13 cellular contexts compared by ENCODE assay signal in the genomic region with DNA sequence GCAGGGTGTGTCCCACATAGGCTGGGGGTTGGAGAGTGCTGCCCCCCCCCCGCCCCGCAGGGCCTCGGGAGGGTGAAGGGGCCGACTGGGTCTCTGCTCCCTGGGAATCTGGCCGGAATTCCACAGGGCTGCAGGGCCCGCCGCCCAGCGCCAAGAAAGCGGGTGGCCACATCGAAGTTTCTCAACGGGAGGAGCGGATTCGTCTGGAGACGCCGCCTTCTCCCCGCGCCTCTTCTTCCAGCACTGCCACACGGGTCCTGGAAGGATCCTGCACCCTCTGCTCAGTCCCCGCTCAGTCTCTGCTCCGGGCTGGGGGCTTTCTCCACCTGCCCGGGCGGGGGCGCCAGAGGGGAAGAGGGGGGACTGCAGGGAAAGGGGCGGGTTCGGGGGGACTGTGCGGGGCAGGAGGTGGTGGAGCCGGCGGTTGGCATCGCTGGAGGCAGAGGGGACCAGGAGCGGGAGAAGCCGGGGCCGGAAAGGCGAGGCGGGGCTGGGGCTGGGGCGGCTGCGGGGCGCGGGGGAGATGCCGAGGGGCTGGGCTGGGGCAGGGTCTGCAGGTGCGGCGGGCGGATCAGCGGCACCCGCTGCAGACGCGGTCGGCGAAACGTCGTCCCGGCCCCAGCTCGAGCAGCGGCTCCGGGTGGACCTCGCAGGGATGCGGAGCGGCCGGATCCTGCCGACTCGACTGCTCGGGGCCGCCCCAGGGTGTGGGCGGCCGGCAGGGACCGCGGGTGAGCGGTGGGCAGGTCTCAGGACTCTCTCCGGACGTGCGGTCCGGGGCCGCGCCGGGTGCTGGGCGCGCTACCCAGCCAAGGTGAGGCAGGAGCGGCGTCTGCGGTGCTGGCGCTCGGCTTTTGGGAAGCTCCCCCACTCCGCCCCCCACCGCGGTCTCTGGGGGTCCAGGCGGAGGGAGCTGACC.
A peak's percentile ranks its signal among the peaks of the same experiment; 100 is the strongest.
DNase-seq lines count a peak whose midpoint lies in the region; ATAC-seq and TF ChIP-seq lines count a peak whose summit lies in the region.
"Had no signal": no experiment of that assay in that cellular context is flagged by ENCODE, and none has a peak within 500 bp of the region (broad histone marks: within the 10 kb centered on the region; RNA-seq: fewer than 3 reads in every experiment).

No MANE protein-coding gene starts in this region.

- 3% methylated on average over 85 of the region's 85 CpGs for WGBS in right cardiac atrium
- WGBS in urinary bladder: 2% methylated on average over 85 of the region's 85 CpGs

- peak; percentile 20 to 36 for ATAC-seq in right cardiac atrium
- ATAC-seq: K562; stimulated activated naive B cell treated with anti-CD40 and anti-IgM and Interleukin-4, amounts not matched to agents 10 μg/mL and 1 μg/mL and 100 μg/mL, for 72 hours had no signal

- POLR2A ChIA-PET in Caco-2 (lab: Charles Lee): no interaction called here

- H3K27ac ChIP-seq in right cardiac atrium (ENCODE audit: low read length) (no peak overlapping the region), brain microvascular endothelial cell (no peak overlapping the region), urinary bladder (ENCODE audit: low read depth) (no peak overlapping the region)

- H3K36me3 Mint-ChIP-seq in activated T-helper 1 cell treated with anti-CD3 and anti-CD28 coated beads, Interleukin-12 subunit alpha, Interleukin-12 subunit beta, Interleukin-2, Interleukin-4 antibody, amounts not matched to agents 30 ng/mL and 10 ng/mL and 1 ng/mL, durations not matched to agents 14 hours and 24 hours and 36 hours (ENCODE audit: low read depth): no peaks in the 10 kb centered on the region
- H3K36me3 Mint-ChIP-seq in Caco-2 (ENCODE audit: insufficient read depth, unreplicated experiment): no peaks in the 10 kb centered on the region
- H3K36me3 Mint-ChIP-seq: CD4-positive, CD25-positive, alpha-beta regulatory T cell; stimulated activated naive B cell treated with anti-CD40 and anti-IgM and Interleukin-4, amounts not matched to agents 10 μg/mL and 1 μg/mL and 100 μg/mL, for 72 hours had no signal

- peaks cover 21% of the 10 kb centered on the region for H3K27me3 Mint-ChIP-seq in activated T-helper 1 cell treated with anti-CD3 and anti-CD28 coated beads, Interleukin-12 subunit alpha, Interleukin-12 subunit beta, Interleukin-2, Interleukin-4 antibody, amounts not matched to agents 30 ng/mL and 10 ng/mL and 1 ng/mL, durations not matched to agents 14 hours and 24 hours and 36 hours (ENCODE audit: insufficient read depth)
- no peaks in the 10 kb centered on the region for H3K27me3 Mint-ChIP-seq in Caco-2 (ENCODE audit: insufficient read depth, unreplicated experiment)

- no peak overlapping the region for H3K27ac Mint-ChIP-seq in activated T-helper 1 cell treated with anti-CD3 and anti-CD28 coated beads, Interleukin-12 subunit alpha, Interleukin-12 subunit beta, Interleukin-2, Interleukin-4 antibody, amounts not matched to agents 30 ng/mL and 10 ng/mL and 1 ng/mL, durations not matched to agents 14 hours and 24 hours and 36 hours
- no peak overlapping the region for H3K27ac Mint-ChIP-seq in Caco-2 (ENCODE audit: unreplicated experiment)
- H3K27ac Mint-ChIP-seq: CD4-positive, CD25-positive, alpha-beta regulatory T cell; stimulated activated naive B cell treated with anti-CD40 and anti-IgM and Interleukin-4, amounts not matched to agents 10 μg/mL and 1 μg/mL and 100 μg/mL, for 72 hours; T-helper 1 cell treated with Interleukin-12 subunit alpha and Interleukin-12 subunit beta and Interleukin-4 antibody, amounts not matched to agents 30 μg/mL and 1 μg/mL, for 36 hours had no signal

- H3K4me3 ChIP-seq in right cardiac atrium (ENCODE audit: low read length): peak overlapping the region; percentile 23
- peak overlapping the region; percentile 26 for H3K4me3 ChIP-seq in brain microvascular endothelial cell (ENCODE audit: low read depth, low read length)
- H3K4me3 ChIP-seq in kidney epithelial cell (ENCODE audit: low read depth, low read length): no peak overlapping the region
- peak overlapping the region; percentile 20 for H3K4me3 ChIP-seq in urinary bladder (ENCODE audit: low read depth, low read length)
- no peak overlapping the region for H3K4me3 ChIP-seq in Caco-2 (ENCODE audit: low read depth, low read length)
- H3K4me3 ChIP-seq: K562 had no signal

- H3K9me3 ChIP-seq in right cardiac atrium (ENCODE audit: control insufficient read depth, low read length) (no peaks in the 10 kb centered on the region), Caco-2 (no peaks in the 10 kb centered on the region)

- H3K9me3 Mint-ChIP-seq in activated T-helper 1 cell treated with anti-CD3 and anti-CD28 coated beads, Interleukin-12 subunit alpha, Interleukin-12 subunit beta, Interleukin-2, Interleukin-4 antibody, amounts not matched to agents 30 ng/mL and 10 ng/mL and 1 ng/mL, durations not matched to agents 14 hours and 24 hours and 36 hours: peaks cover 2% of the 10 kb centered on the region
- H3K9me3 Mint-ChIP-seq in Caco-2 (ENCODE audit: unreplicated experiment): peaks cover 10% of the 10 kb centered on the region
- H3K9me3 Mint-ChIP-seq: T-helper 1 cell treated with Interleukin-12 subunit alpha and Interleukin-12 subunit beta and Interleukin-4 antibody, amounts not matched to agents 30 μg/mL and 1 μg/mL, for 36 hours had no signal

- TF ChIP-seq CTCF in brain microvascular endothelial cell (IDR thresholded peaks at IDR 0.05; ENCODE audit: low read depth, low read length, missing control alignments) (peak; percentile 46), kidney epithelial cell (IDR thresholded peaks at IDR 0.05; ENCODE audit: insufficient read depth, low read length, poor library complexity, severe bottlenecking) (peak; percentile 38), Caco-2 (IDR thresholded peaks at IDR 0.05; ENCODE audit: insufficient read depth in 1 of 2, low read depth in 1 of 2, low read length in 1 of 2, severe bottlenecking in 1 of 2, unreplicated experiment in 1 of 2) (no peak)

- in situ Hi-C loops in brain microvascular endothelial cell (cut with HindIII; ENCODE audit: low pct_ligation_motif_present, low sequenced_read_pairs): no loop called here

- no TSS peak for BruUV-seq in Caco-2 (replicated peaks; lab: Mats Ljungman, UMichigan)

- H3K4me3 Mint-ChIP-seq in activated T-helper 1 cell treated with anti-CD3 and anti-CD28 coated beads, Interleukin-12 subunit alpha, Interleukin-12 subunit beta, Interleukin-2, Interleukin-4 antibody, amounts not matched to agents 30 ng/mL and 10 ng/mL and 1 ng/mL, durations not matched to agents 14 hours and 24 hours and 36 hours: no peak overlapping the region
- no peak overlapping the region for H3K4me3 Mint-ChIP-seq in Caco-2 (ENCODE audit: unreplicated experiment)
- H3K4me3 Mint-ChIP-seq: CD4-positive, CD25-positive, alpha-beta regulatory T cell; stimulated activated naive B cell treated with anti-CD40 and anti-IgM and Interleukin-4, amounts not matched to agents 10 μg/mL and 1 μg/mL and 100 μg/mL, for 72 hours; T-helper 1 cell treated with Interleukin-12 subunit alpha and Interleukin-12 subunit beta and Interleukin-4 antibody, amounts not matched to agents 30 μg/mL and 1 μg/mL, for 36 hours had no signal

- H3K36me3 ChIP-seq in brain microvascular endothelial cell (replicated peaks): no peaks in the 10 kb centered on the region
- H3K36me3 ChIP-seq in kidney epithelial cell (ENCODE audit: control insufficient read depth, insufficient read depth, low read length): no peaks in the 10 kb centered on the region
- no peaks in the 10 kb centered on the region for H3K36me3 ChIP-seq in urinary bladder (ENCODE audit: insufficient read depth)
- no peaks in the 10 kb centered on the region for H3K36me3 ChIP-seq in Caco-2 (ENCODE audit: control insufficient read depth, insufficient read depth, low read length)

- no peaks in the 10 kb centered on the region for H3K4me1 Mint-ChIP-seq in activated T-helper 1 cell treated with anti-CD3 and anti-CD28 coated beads, Interleukin-12 subunit alpha, Interleukin-12 subunit beta, Interleukin-2, Interleukin-4 antibody, amounts not matched to agents 30 ng/mL and 10 ng/mL and 1 ng/mL, durations not matched to agents 14 hours and 24 hours and 36 hours (ENCODE audit: low read depth)
- no peaks in the 10 kb centered on the region for H3K4me1 Mint-ChIP-seq in Caco-2 (ENCODE audit: low read depth, unreplicated experiment)
- H3K4me1 Mint-ChIP-seq: CD4-positive, CD25-positive, alpha-beta regulatory T cell; stimulated activated naive B cell treated with anti-CD40 and anti-IgM and Interleukin-4, amounts not matched to agents 10 μg/mL and 1 μg/mL and 100 μg/mL, for 72 hours had no signal

- intact Hi-C loops in right cardiac atrium (cut with DNase I): no loop called here
- intact Hi-C loops in cardiac septum (cut with DNase I): no loop called here
- intact Hi-C loops in activated T-helper 1 cell treated with anti-CD3 and anti-CD28 coated beads, Interleukin-12 subunit alpha, Interleukin-12 subunit beta, Interleukin-2, Interleukin-4 antibody, amounts not matched to agents 30 ng/mL and 10 ng/mL and 1 ng/mL, durations not matched to agents 14 hours and 24 hours and 36 hours (cut with micrococcal nuclease): no loop called here
- intact Hi-C loops in Caco-2 (cut with micrococcal nuclease; ENCODE audit: unreplicated experiment): no loop called here

- DNase-seq in right cardiac atrium (no peak), cardiac septum (ENCODE audit: low spot score) (no peak), brain microvascular endothelial cell (no peak), kidney epithelial cell (ENCODE audit: low read depth) (no peak), Caco-2 (no peak)
- no peak for DNase-seq in activated T-helper 1 cell treated with anti-CD3 and anti-CD28 coated beads, Interleukin-12 subunit alpha, Interleukin-12 subunit beta, Interleukin-2, Interleukin-4 antibody, amounts not matched to agents 30 ng/mL and 10 ng/mL and 1 ng/mL, durations not matched to agents 14 hours and 24 hours and 36 hours (ENCODE audit: low spot score)
- no peak for DNase-seq in activated CD8-positive, alpha-beta memory T cell treated with anti-CD3 and anti-CD28 coated beads, Interleukin-2, amount 50 U/mL, for 4 hours
- DNase-seq: CD4-positive, CD25-positive, alpha-beta regulatory T cell; NCI-H748 treated with DMSO at 0.1 percent for 48 hours; stimulated activated naive B cell treated with anti-CD40 and anti-IgM and Interleukin-4, amounts not matched to agents 10 μg/mL and 1 μg/mL and 100 μg/mL, for 72 hours had no signal

- H3K27me3 ChIP-seq in right cardiac atrium (ENCODE audit: control insufficient read depth, insufficient read depth): no peaks in the 10 kb centered on the region
- H3K27me3 ChIP-seq in brain microvascular endothelial cell (replicated peaks): no peaks in the 10 kb centered on the region
- H3K27me3 ChIP-seq in kidney epithelial cell (ENCODE audit: control insufficient read depth, insufficient read depth, low read length): peaks cover 22% of the 10 kb centered on the region
- no peaks in the 10 kb centered on the region for H3K27me3 ChIP-seq in Caco-2 (replicated peaks; ENCODE audit: control insufficient read depth, insufficient read depth, low read length)

- CTCF ChIA-PET in Caco-2 (lab: Charles Lee): no interaction called here

- H3K4me1 ChIP-seq in right cardiac atrium (ENCODE audit: control insufficient read depth, insufficient read depth, low read length) (peaks cover 3% of the 10 kb centered on the region), urinary bladder (ENCODE audit: insufficient read depth) (no peaks in the 10 kb centered on the region), Caco-2 (no peaks in the 10 kb centered on the region)

Comparison
In these comparisons a context has a peak if more than half of its experiments do, and no peak if none do; other contexts are left out.
1. H3K4me3 ChIP-seq: peak in right cardiac atrium (single experiment), brain microvascular endothelial cell (single experiment) and urinary bladder (single experiment); none in kidney epithelial cell (single experiment) and Caco-2 (single experiment).
2. CTCF ChIP-seq: peak in brain microvascular endothelial cell (single experiment) and kidney epithelial cell (single experiment); none in Caco-2 (0 of 2).